ENCODE assay signal across 17 cellular contexts in the genomic region with DNA sequence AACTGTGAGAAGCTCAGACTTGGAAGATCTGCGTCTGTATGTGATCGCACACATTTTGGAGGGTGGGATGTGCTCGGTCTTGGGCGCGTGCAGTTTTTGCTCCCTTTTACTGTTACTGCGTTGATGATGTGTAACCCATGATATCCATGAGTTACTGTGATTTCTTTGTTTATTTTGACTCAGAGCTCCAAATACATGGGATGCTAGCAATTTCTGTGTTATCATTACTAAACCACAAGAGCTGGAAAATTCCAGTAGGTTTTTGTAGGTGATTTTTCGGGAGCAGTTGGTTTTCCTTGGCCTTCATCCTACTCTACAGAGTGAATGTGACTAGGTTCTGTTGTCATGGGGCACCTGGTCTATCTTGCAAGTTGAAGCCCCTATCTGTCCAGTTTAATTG.
DNase-seq lines count a peak whose midpoint lies in the region; ATAC-seq and TF ChIP-seq lines count a peak whose summit lies in the region.
"Had no signal": no experiment of that assay in that cellular context is flagged by ENCODE, and none has a peak within 500 bp of the region (broad histone marks: within the 10 kb centered on the region; RNA-seq: fewer than 3 reads in every experiment).

No MANE protein-coding gene starts in this region.

- intact Hi-C loops in dorsolateral prefrontal cortex (cut with DNase I), result no loop called here
- intact Hi-C loops in ovary (cut with DNase I), result no loop called here

- ATAC-seq in GM21515 (IDR thresholded peaks at IDR 0.05; ENCODE audit: unreplicated experiment), result no peak
- ATAC-seq: activated CD4-positive, CD25-positive, alpha-beta regulatory T cell treated with anti-CD3 and anti-CD28 coated beads, Interleukin-2, amount 50 U/mL, for 24 hours; lower lobe of right lung had no signal

- TF ChIP-seq CTCF in dorsolateral prefrontal cortex (IDR thresholded peaks at IDR 0.05 in 54 of 56, conservative IDR thresholded peaks at IDR 0.05 in 2 of 56; ENCODE audit: low read depth in 1 of 56, partially characterized antibody in 56 of 56) (no peak), ovary (IDR thresholded peaks at IDR 0.05) (no peak)

- TF ChIP-seq EP300 in ovary (IDR thresholded peaks at IDR 0.05), result no peak

- H3K27ac ChIP-seq in dorsolateral prefrontal cortex (peak overlapping the region in 58 of 59 donors; percentile 47 to 99 (median 93)), ovary (no peak overlapping the region)

- H3K27me3 ChIP-seq in dorsolateral prefrontal cortex (no peaks in the 10 kb centered on the region), ovary (no peaks in the 10 kb centered on the region)
- H3K27me3 ChIP-seq: MG63 had no signal

- peak; percentile 43 for DNase-seq in AG20443 (ENCODE audit: low spot score)
- DNase-seq in NCI-H226, result peak; percentile 64
- no peak for DNase-seq in dorsolateral prefrontal cortex
- peak; percentile 25 for DNase-seq in skeletal muscle cell (ENCODE audit: low read depth)
- no peak for DNase-seq in ovary
- no peak for DNase-seq in GF-D8 (lab: John Stamatoyannopoulos, UW)
- DNase-seq in stimulated activated naive CD4-positive, alpha-beta T cell treated with Interleukin-2 at 50 U/mL for 16 hours (lab: John Stamatoyannopoulos, UW), result no peak
- DNase-seq: activated naive CD4-positive, alpha-beta T cell treated with anti-CD3 and anti-CD28 coated beads for 36 hours; lower lobe of right lung; MG63; NCI-H2029 treated with DMSO at 0.1 percent for 48 hours; NCI-H69; nephron progenitor cell; small intestine; T-helper 1 cell had no signal

- H3K4me3 ChIP-seq in dorsolateral prefrontal cortex, result peak overlapping the region in 1 of 59 donors; percentile 8
- H3K4me3 ChIP-seq in skeletal muscle cell (ENCODE audit: low read depth, low read length), result no peak overlapping the region
- H3K4me3 ChIP-seq in ovary, result no peak overlapping the region
- H3K4me3 ChIP-seq: lower lobe of right lung, MG63 had no signal

- no peaks in the 10 kb centered on the region for H3K9me3 ChIP-seq in ovary
- H3K9me3 ChIP-seq: lower lobe of right lung, MG63 had no signal

- 79 to 86% (median 84%) methylated on average over 7 of the region's 7 CpGs for WGBS in ovary, 3 donors

- H3K4me1 ChIP-seq in ovary (ENCODE audit: insufficient read depth), result peaks cover 3% of the 10 kb centered on the region

- no peaks in the 10 kb centered on the region for H3K36me3 ChIP-seq in ovary
- H3K36me3 ChIP-seq: lower lobe of right lung, MG63 had no signal

- TF ChIP-seq POLR2A in ovary (IDR thresholded peaks at IDR 0.05), result no peak

Comparison
In these comparisons a context has a peak if more than half of its experiments do, and no peak if none do; other contexts are left out.
1. DNase-seq: peak in AG20443 (single experiment), NCI-H226 (single experiment) and skeletal muscle cell (single experiment); none in dorsolateral prefrontal cortex (0 of 10), ovary (0 of 5), GF-D8 (single experiment) and stimulated activated naive CD4-positive, alpha-beta T cell treated with Interleukin-2 at 50 U/mL for 16 hours (single experiment).
2. H3K27ac ChIP-seq: peak in dorsolateral prefrontal cortex (58 of 59); none in ovary (0 of 2).